8 cellular contexts compared by ENCODE assay signal in the genomic region with DNA sequence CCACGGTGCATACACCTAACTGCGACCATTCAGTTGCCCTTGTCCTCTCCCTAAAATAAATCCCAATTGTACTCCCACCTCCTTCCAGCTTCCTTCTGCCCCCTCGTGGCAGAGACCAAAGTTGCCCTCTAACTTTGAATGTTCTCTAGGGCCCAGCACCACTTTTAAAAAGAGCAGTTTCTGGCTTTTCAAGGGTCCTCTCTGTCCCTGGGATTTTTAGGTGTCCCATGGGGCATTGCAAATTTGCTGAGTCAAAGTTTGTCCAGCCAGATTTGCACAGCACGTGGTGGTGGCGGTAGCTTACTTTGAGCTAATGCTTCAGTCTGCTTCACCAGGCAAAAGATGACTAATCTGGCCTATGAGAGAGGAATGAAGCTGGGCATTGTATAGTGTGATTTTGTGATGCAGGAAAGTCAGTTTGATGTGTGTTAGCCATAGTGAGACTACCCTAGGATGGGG.
A peak's percentile ranks its signal among the peaks of the same experiment; 100 is the strongest.
DNase-seq lines count a peak whose midpoint lies in the region; ATAC-seq, FAIRE-seq and TF ChIP-seq lines count a peak whose summit lies in the region.

No MANE protein-coding gene starts in this region.

- no peaks in the 10 kb centered on the region for H3K9me3 ChIP-seq in kidney (ENCODE audit: control insufficient read depth in 1 of 2, low read length in 2 of 2)

- peak; percentile 62 for DNase-seq in activated CD8-positive, alpha-beta memory T cell treated with anti-CD3 and anti-CD28 coated beads for 24 hours
- DNase-seq in activated CD8-positive, alpha-beta memory T cell treated with anti-CD3 and anti-CD28 coated beads, Interleukin-2, amount 50 U/mL, for 48 hours = no peak
- DNase-seq in NCI-H1105 treated with DMSO at 0.1 percent for 48 hours (lab: John Stamatoyannopoulos, UW) (peak; percentile 25), kidney (no peak), ureter (ENCODE audit: low spot score) (no peak)
- peak in 1 of 2 donors; percentile 22 for DNase-seq in activated naive CD4-positive, alpha-beta T cell treated with anti-CD3 and anti-CD28 coated beads, Interleukin-2, amount 50 U/mL, for 72 hours (ENCODE audit: low spot score in 2 of 2)
- DNase-seq in central memory CD4-positive, alpha-beta T cell = no peak

- H3K27ac Mint-ChIP-seq in activated naive CD4-positive, alpha-beta T cell treated with anti-CD3 and anti-CD28 coated beads, Interleukin-2, amount 50 U/mL, for 72 hours = no peak overlapping the region

- TF ChIP-seq CTCF in kidney (IDR thresholded peaks at IDR 0.05; ENCODE audit: borderline replicate concordance, extremely low read depth, insufficient read depth) = peak; percentile 30

- H3K36me3 ChIP-seq in kidney (ENCODE audit: control insufficient read depth in 1 of 2, insufficient read depth in 2 of 2, low read length in 2 of 2) = no peaks in the 10 kb centered on the region

- no peak for FAIRE-seq in kidney (lab: Jason Lieb, UNC)

- peak; percentile 39 to 63 for ATAC-seq in activated naive CD4-positive, alpha-beta T cell treated with anti-CD3 and anti-CD28 coated beads, Interleukin-2, amount 50 U/mL, for 72 hours
- ATAC-seq in GM19351 (IDR thresholded peaks at IDR 0.05; ENCODE audit: unreplicated experiment) = no peak

- no peaks in the 10 kb centered on the region for H3K36me3 Mint-ChIP-seq in activated naive CD4-positive, alpha-beta T cell treated with anti-CD3 and anti-CD28 coated beads, Interleukin-2, amount 50 U/mL, for 72 hours

- H3K4me1 ChIP-seq in kidney (ENCODE audit: control insufficient read depth in 1 of 2, insufficient read depth in 1 of 2, low read depth in 1 of 2, low read length in 2 of 2) = no peaks in the 10 kb centered on the region

- H3K27ac ChIP-seq in kidney (ENCODE audit: low read depth in 2 of 2, low read length in 2 of 2) = no peak overlapping the region

- intact Hi-C loops in kidney (cut with DNase I) = loop anchor here (10.0 kb wide), 1 partner anchor 108 kb away; no protein-coding TSS in a partner anchor

- no peaks in the 10 kb centered on the region for H3K9me3 Mint-ChIP-seq in activated naive CD4-positive, alpha-beta T cell treated with anti-CD3 and anti-CD28 coated beads, Interleukin-2, amount 50 U/mL, for 72 hours

- no peak overlapping the region for H3K4me3 ChIP-seq in kidney (ENCODE audit: low read length in 2 of 2)

- H3K9ac ChIP-seq in kidney (ENCODE audit: low read length in 2 of 2) = no peak overlapping the region

Comparison
In these comparisons a context has a peak if more than half of its experiments do, and no peak if none do; other contexts are left out.
1. DNase-seq: peak in activated CD8-positive, alpha-beta memory T cell treated with anti-CD3 and anti-CD28 coated beads for 24 hours (single experiment) and NCI-H1105 treated with DMSO at 0.1 percent for 48 hours (single experiment); none in activated CD8-positive, alpha-beta memory T cell treated with anti-CD3 and anti-CD28 coated beads, Interleukin-2, amount 50 U/mL, for 48 hours (single experiment), kidney (single experiment), ureter (single experiment) and central memory CD4-positive, alpha-beta T cell (single experiment).